Comparison of ENCODE assay signal across 8 cellular contexts in genomic region chr1:155134322-155134721, GRCh38. TPM values are rescaled to one million over a fixed set of nuclear protein-coding genes. Genes with fewer than 3 reads are reported as not detected.
DNase-seq lines count a peak whose midpoint lies in the region; ATAC-seq and TF ChIP-seq lines count a peak whose summit lies in the region.

No MANE protein-coding gene starts in this region.

- H3K27ac ChIP-seq in CD8-positive, alpha-beta T cell (ENCODE audit: low read depth, low read length), result no peak overlapping the region
- H3K27ac ChIP-seq in Panc1 (ENCODE audit: low read length) (peak overlapping the region; percentile 93), epithelial cell of prostate (peak overlapping the region; percentile 99), trophoblast cell (ENCODE audit: low read depth, low read length) (peak overlapping the region; percentile 97)

- peak overlapping the region; percentile 36 for H2AK5ac ChIP-seq in trophoblast cell (ENCODE audit: low read length)

- H3K9ac ChIP-seq in trophoblast cell (ENCODE audit: low read length), result peak overlapping the region; percentile 3

- H3K18ac ChIP-seq in trophoblast cell (ENCODE audit: low read length), result peak overlapping the region; percentile 44

- no peak overlapping the region for H3K14ac ChIP-seq in trophoblast cell (ENCODE audit: low read length)

- H3K4me3 ChIP-seq in CD8-positive, alpha-beta T cell (ENCODE audit: low read depth, low read length), result no peak overlapping the region
- peak overlapping the region in 1 of 2 experiments; percentile 86; a peak in 2 of 4 replicates for H3K4me3 ChIP-seq in Panc1 (ENCODE audit: low read depth in 2 of 2, low read length in 2 of 2)
- no peak overlapping the region for H3K4me3 ChIP-seq in trophoblast cell (ENCODE audit: low read depth, low read length)

- peak overlapping the region; percentile 99 for H3K27ac Mint-ChIP-seq in CD8-positive, alpha-beta T cell

- no peak overlapping the region for H2AFZ ChIP-seq in trophoblast cell (ENCODE audit: insufficient read depth, low read length, poor library complexity)

- H3K36me3 Mint-ChIP-seq in CD8-positive, alpha-beta T cell, result peaks cover 37% of the 10 kb centered on the region

- H2BK120ac ChIP-seq in trophoblast cell (ENCODE audit: insufficient read depth, low read length, poor library complexity), result no peak overlapping the region

- H3K9me3 ChIP-seq in CD8-positive, alpha-beta T cell (ENCODE audit: low read length), result no peaks in the 10 kb centered on the region
- no peaks in the 10 kb centered on the region for H3K9me3 ChIP-seq in Panc1 (ENCODE audit: control insufficient read depth, insufficient read depth, low read depth, low read length)
- peaks cover 2% of the 10 kb centered on the region for H3K9me3 ChIP-seq in trophoblast cell (ENCODE audit: insufficient read depth, low read depth, low read length)

- no peaks in the 10 kb centered on the region for H3K27me3 Mint-ChIP-seq in CD8-positive, alpha-beta T cell (ENCODE audit: low read depth)

- peak overlapping the region; percentile 98 for H3K4me3 Mint-ChIP-seq in CD8-positive, alpha-beta T cell

- DNase-seq in CD8-positive, alpha-beta T cell, result no peak
- no peak for DNase-seq in Panc1 (ENCODE audit: low read depth, low spot score)
- DNase-seq in epithelial cell of prostate (ENCODE audit: low read depth, low spot score), result no peak
- peak in 1 of 2 donors; percentile 22 for DNase-seq in trophoblast cell
- DNase-seq in stimulated activated CD4-positive, alpha-beta T cell treated with anti-CD3 and anti-CD28 coated beads, Interleukin-4, amount 100 ng/mL, for 1 hour, result no peak
- DNase-seq in NCI-H2196 (lab: John Stamatoyannopoulos, UW; ENCODE audit: unreplicated experiment), result no peak
- no peak for DNase-seq in COLO668 (lab: John Stamatoyannopoulos, UW; ENCODE audit: unreplicated experiment)
- DNase-seq in NCI-H446 (lab: John Stamatoyannopoulos, UW), result no peak

- H3K36me3 ChIP-seq in CD8-positive, alpha-beta T cell (ENCODE audit: insufficient read depth, low read length), result no peaks in the 10 kb centered on the region
- no peaks in the 10 kb centered on the region for H3K36me3 ChIP-seq in Panc1 (ENCODE audit: control insufficient read depth, insufficient read depth, low read length)
- peaks cover 37 to 43% of the 10 kb centered on the region in 2 experiments for H3K36me3 ChIP-seq in trophoblast cell (ENCODE audit: control insufficient read depth in 1 of 2, insufficient read depth in 2 of 2, low read length in 2 of 2)

- no peaks in the 10 kb centered on the region for H3K27me3 ChIP-seq in CD8-positive, alpha-beta T cell (ENCODE audit: insufficient read depth, low read length)
- H3K27me3 ChIP-seq in Panc1 (ENCODE audit: control insufficient read depth, insufficient read depth, low read length) (no peaks in the 10 kb centered on the region), trophoblast cell (ENCODE audit: insufficient read depth, low read length) (no peaks in the 10 kb centered on the region)

- no peak for TF ChIP-seq CTCF in CD8-positive, alpha-beta T cell (IDR thresholded peaks at IDR 0.05)
- TF ChIP-seq CTCF in Panc1 (IDR thresholded peaks at IDR 0.05), result no peak

- H3K9me3 Mint-ChIP-seq in CD8-positive, alpha-beta T cell, result no peaks in the 10 kb centered on the region

- CTCF ChIA-PET in CD8-positive, alpha-beta T cell (lab: Charles Lee), result interaction anchor here (0.9 to 4.7 kb wide), 5 partner anchors 33 to 189 kb away, joined by 3 to 19 read pairs (median 13); partner anchors contain the start of gene KRTCAP2
- CTCF ChIA-PET in Panc1 (lab: Charles Lee), result interaction anchor here (2.2 kb wide), 1 partner anchor 43 kb away, joined by 6 read pairs; no protein-coding TSS in a partner anchor

- H3K79me2 ChIP-seq in trophoblast cell (ENCODE audit: control insufficient read depth, insufficient read depth, low read length, poor library complexity), result peaks cover 22% of the 10 kb centered on the region

- H3K4me1 ChIP-seq in CD8-positive, alpha-beta T cell (ENCODE audit: insufficient read depth, low read length), result peaks cover 36% of the 10 kb centered on the region
- peaks cover 46% of the 10 kb centered on the region for H3K4me1 ChIP-seq in Panc1 (ENCODE audit: control insufficient read depth, insufficient read depth, low read length)
- peaks cover 30 to 38% of the 10 kb centered on the region in 2 experiments for H3K4me1 ChIP-seq in trophoblast cell (ENCODE audit: control insufficient read depth in 1 of 2, insufficient read depth in 2 of 2, low read length in 2 of 2)

- intact Hi-C loops in CD8-positive, alpha-beta T cell (cut with DNase I, micrococcal nuclease), result loop anchor here in 1 of 2 experiments (10.0 kb wide), 1 partner anchor 810 kb away; the partner anchor contains the start of genes AQP10 and ATP8B2
- intact Hi-C loops in Panc1 (cut with micrococcal nuclease; ENCODE audit: unreplicated experiment), result no loop called here

- peak overlapping the region; percentile 14 for H2BK12ac ChIP-seq in trophoblast cell (ENCODE audit: low read length)

- in situ Hi-C loops in Panc1 (cut with HindIII; ENCODE audit: low pct_unique_long_range_greater_than_20kb, low sequenced_read_pairs), result no loop called here

- H3K4me1 Mint-ChIP-seq in CD8-positive, alpha-beta T cell (ENCODE audit: low read depth), result peaks cover 52% of the 10 kb centered on the region

- WGBS in trophoblast cell (ENCODE audit: extremely low coverage, insufficient coverage, insufficient read length), result no CpG with 5 or more reads among the region's 1 CpG

- POLR2A ChIA-PET in CD8-positive, alpha-beta T cell (lab: Charles Lee), result interaction anchor here (1.1 kb wide), 1 partner anchor 43 kb away, joined by 4 read pairs; no protein-coding TSS in a partner anchor
- POLR2A ChIA-PET in Panc1 (lab: Charles Lee), result interaction anchor here (0.6 kb wide), 1 partner anchor 10 kb away, joined by 3 read pairs; no protein-coding TSS in a partner anchor

- no peak overlapping the region for H3K23ac ChIP-seq in trophoblast cell (ENCODE audit: low read length)

- no peak overlapping the region for H2BK5ac ChIP-seq in trophoblast cell (ENCODE audit: low read depth, low read length, poor library complexity)

- ATAC-seq in CD8-positive, alpha-beta T cell, result no peak
- no peak for ATAC-seq in Panc1

- H4K91ac ChIP-seq in trophoblast cell (ENCODE audit: low read depth, low read length), result no peak overlapping the region

- H4K8ac ChIP-seq in trophoblast cell (ENCODE audit: low read depth, low read length), result no peak overlapping the region

- BruUV-seq in Panc1 (replicated peaks; lab: Mats Ljungman, UMichigan), result no TSS peak

- H4K12ac ChIP-seq in trophoblast cell (ENCODE audit: low read depth, low read length), result no peak overlapping the region

- H3K4me2 ChIP-seq in trophoblast cell (ENCODE audit: low read length), result peak overlapping the region; percentile 30

- peaks cover 30% of the 10 kb centered on the region for H3K79me1 ChIP-seq in trophoblast cell (ENCODE audit: low read length)

- H3K4ac ChIP-seq in trophoblast cell (ENCODE audit: low read depth, low read length), result no peak overlapping the region

RNA-seq across cellular contexts. Expression of gene SLC50A1, which starts 1.3 kb away (rescaled TPM):
- total RNA-seq in CD8-positive, alpha-beta T cell, result 10 to 100 TPM; 12.9 to 14.2 TPM
- 67.4 TPM for total RNA-seq in Panc1 (2021; ENCODE audit: unreplicated experiment)
- 79.4 TPM for polyA plus RNA-seq in Panc1 (2012; ENCODE audit: insufficient read length)
- 39.1 and 39.3 TPM in 2 replicates for polyA plus RNA-seq in trophoblast cell (2013)

RNA-seq across cellular contexts. Expression of gene DPM3, which starts 6.0 kb away (rescaled TPM):
- total RNA-seq in CD8-positive, alpha-beta T cell, result 10 to 100 TPM; 15.6 to 16.7 TPM
- total RNA-seq in Panc1 (2021; ENCODE audit: unreplicated experiment), result 66.0 TPM
- 89.1 TPM for polyA plus RNA-seq in Panc1 (2012; ENCODE audit: insufficient read length)
- polyA plus RNA-seq in trophoblast cell (2013), result 143 and 148 TPM in 2 replicates

RNA-seq across cellular contexts. Expression of gene EFNA1, which starts 6.6 kb away (rescaled TPM):
- total RNA-seq in CD8-positive, alpha-beta T cell, result 10 to 100 TPM in 1 of 2 experiments, 1 to 10 TPM in 1; 7.3 to 10.4 TPM
- 23.8 TPM for total RNA-seq in Panc1 (2021; ENCODE audit: unreplicated experiment)
- polyA plus RNA-seq in Panc1 (2012; ENCODE audit: insufficient read length), result 37.9 TPM
- 81.6 and 84.2 TPM in 2 replicates for polyA plus RNA-seq in trophoblast cell (2013)

RNA-seq across cellular contexts. Expression of gene KRTCAP2, which starts 38.8 kb away (rescaled TPM):
- total RNA-seq in CD8-positive, alpha-beta T cell, result 10 to 100 TPM; 58.9 to 71.2 TPM
- 155 TPM for total RNA-seq in Panc1 (2021; ENCODE audit: unreplicated experiment)
- 207 TPM for polyA plus RNA-seq in Panc1 (2012; ENCODE audit: insufficient read length)
- 237 TPM in 2 replicates for polyA plus RNA-seq in trophoblast cell (2013)

RNA-seq across cellular contexts. Expression of gene TRIM46, which starts 39.3 kb away (rescaled TPM):
- 1 to 10 TPM; 1.1 TPM for total RNA-seq in CD8-positive, alpha-beta T cell
- total RNA-seq in Panc1 (2021; ENCODE audit: unreplicated experiment), result 3.8 TPM
- polyA plus RNA-seq in Panc1 (2012; ENCODE audit: insufficient read length), result 8.0 TPM
- polyA plus RNA-seq in trophoblast cell (2013), result 0.81 and 0.85 TPM in 2 replicates
